In the genomic region with DNA sequence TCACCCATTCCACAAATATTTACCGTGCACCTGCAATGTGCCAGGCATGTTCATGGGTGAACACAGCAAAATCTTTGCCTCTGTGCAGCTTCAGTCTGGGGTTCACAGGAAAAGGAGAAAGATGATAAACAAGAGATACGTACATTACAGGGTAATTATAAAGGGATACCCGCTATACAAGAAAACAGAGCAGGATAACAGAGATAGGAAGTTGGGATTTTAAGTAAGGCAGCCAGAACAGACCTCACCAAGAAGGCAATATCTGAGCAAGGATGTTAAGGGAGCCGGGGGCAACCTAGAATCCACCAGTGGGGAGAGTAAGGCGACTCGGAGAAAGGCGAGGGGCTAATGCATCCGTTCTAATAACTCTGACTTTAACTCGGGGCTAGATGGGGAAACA, we compare ENCODE assay signal across 8 cellular contexts. TPM values are rescaled to one million over a fixed set of nuclear protein-coding genes. Genes with fewer than 3 reads are reported as not detected.
DNase-seq lines count a peak whose midpoint lies in the region; ATAC-seq, FAIRE-seq and TF ChIP-seq lines count a peak whose summit lies in the region.

No MANE protein-coding gene starts in this region.

- H2AFZ ChIP-seq in endothelial cell of umbilical vein (ENCODE audit: low read depth, low read length) = peak overlapping the region; percentile 63

- no peaks in the 10 kb centered on the region for H3K9me1 ChIP-seq in endothelial cell of umbilical vein (replicated peaks; ENCODE audit: control insufficient read depth, extremely low read depth, insufficient read depth, low read length)

- H3K36me3 ChIP-seq in Peyer's patch = no peaks in the 10 kb centered on the region
- H3K36me3 ChIP-seq in endothelial cell of umbilical vein (ENCODE audit: control insufficient read depth in 2 of 2, extremely low read depth in 1 of 2, insufficient read depth in 2 of 2, low read length in 2 of 2) = no peaks in the 10 kb centered on the region

- H3K4me2 ChIP-seq in endothelial cell of umbilical vein (ENCODE audit: insufficient read depth, low read length) = peak overlapping the region; percentile 81

- peaks cover 9% of the 10 kb centered on the region for H4K20me1 ChIP-seq in endothelial cell of umbilical vein (replicated peaks; ENCODE audit: control insufficient read depth, extremely low read depth, insufficient read depth, low read length)

- peaks cover 41% of the 10 kb centered on the region for H3K79me2 ChIP-seq in endothelial cell of umbilical vein (ENCODE audit: control insufficient read depth, insufficient read depth, low read length)

- no peak for TF ChIP-seq CTCF in AG04449 (IDR thresholded peaks at IDR 0.05; ENCODE audit: insufficient read depth, low read length, missing control alignments)
- no peak for TF ChIP-seq CTCF in Peyer's patch (IDR thresholded peaks at IDR 0.05)
- no peak for TF ChIP-seq CTCF in endothelial cell of umbilical vein (IDR thresholded peaks at IDR 0.05; ENCODE audit: extremely low read depth in 1 of 2, insufficient read depth in 1 of 2, low read depth in 1 of 2, low read length in 2 of 2)

- DNase-seq in AG04449 (ENCODE audit: low read depth, low spot score) (no peak), Peyer's patch (no peak), endothelial cell of umbilical vein (ENCODE audit: low read depth, low spot score) (no peak), pons (ENCODE audit: low spot score) (peak; percentile 19), HEK293T (ENCODE audit: extremely low spot score) (no peak), NCI-H1092 (lab: John Stamatoyannopoulos, UW) (no peak), NCI-H2227 (lab: John Stamatoyannopoulos, UW; ENCODE audit: unreplicated experiment) (no peak)

- FAIRE-seq in endothelial cell of umbilical vein (lab: Jason Lieb, UNC) = no peak

- intact Hi-C loops in endothelial cell of umbilical vein (cut with micrococcal nuclease) = loop anchor here (1.0 to 10.0 kb wide), 4 partner anchors 207 to 1823 kb away; a partner anchor contains a TSS

- dilution Hi-C loops in endothelial cell of umbilical vein (cut with MboI; ENCODE audit: extremely low pct_ligation_motif_present, low sequenced_read_pairs) = no loop called here

- POLR2A ChIA-PET in AG04449 (lab: Yijun Ruan, JAX) = interaction anchor here (3.2 kb wide), 1 partner anchor 31 kb away, joined by 11 read pairs; no protein-coding TSS in a partner anchor
- POLR2A ChIA-PET in endothelial cell of umbilical vein (lab: Charles Lee) = interaction anchor here (0.6 kb wide), 1 partner anchor 1774 kb away, joined by 3 read pairs; no protein-coding TSS in a partner anchor
- POLR2A ChIA-PET in HEK293T (lab: Yijun Ruan, JAX) = no interaction called here

- peaks cover 0 to 34% (median 8%) of the 10 kb centered on the region in 4 donors for H3K4me1 ChIP-seq in Peyer's patch
- peaks cover 14% of the 10 kb centered on the region for H3K4me1 ChIP-seq in endothelial cell of umbilical vein (ENCODE audit: control insufficient read depth, extremely low read depth, insufficient read depth, low read length)

- no peak for TF ChIP-seq POLR2A in Peyer's patch (IDR thresholded peaks at IDR 0.05)
- no peak for TF ChIP-seq POLR2A in endothelial cell of umbilical vein (IDR thresholded peaks at IDR 0.05; ENCODE audit: low read depth, low read length)

- H3K4me3 ChIP-seq in AG04449 (ENCODE audit: low read depth, low read length) = peak overlapping the region; percentile 61
- peak overlapping the region; percentile 89 to 100 (median 98) for H3K4me3 ChIP-seq in Peyer's patch
- peak overlapping the region; percentile 47 to 77 (median 51) for H3K4me3 ChIP-seq in endothelial cell of umbilical vein (replicated peaks in 1 of 3; ENCODE audit: insufficient read depth in 1 of 3, low read depth in 1 of 3, low read length in 3 of 3)

- H3K9ac ChIP-seq in endothelial cell of umbilical vein (replicated peaks; ENCODE audit: extremely low read depth, insufficient read depth, low read length) = peak overlapping the region; percentile 68

- TSS peak; percentile 51 for BruUV-seq in endothelial cell of umbilical vein (replicated peaks; lab: Mats Ljungman, UMichigan)

- H3K9me3 ChIP-seq in Peyer's patch (no peaks in the 10 kb centered on the region), endothelial cell of umbilical vein (replicated peaks; ENCODE audit: control insufficient read depth, insufficient read depth, low read length) (no peaks in the 10 kb centered on the region)

- CTCF ChIA-PET in AG04449 (lab: Yijun Ruan, JAX) (interaction anchor here (1.2 kb wide), 1 partner anchor 99 kb away, joined by 3 read pairs; no protein-coding TSS in a partner anchor), endothelial cell of umbilical vein (lab: Charles Lee) (interaction anchor here (1.0 to 1.3 kb wide), 3 partner anchors 12 to 60 kb away, joined by 3 to 6 read pairs (median 4); no protein-coding TSS in a partner anchor), HEK293T (lab: Yijun Ruan, JAX) (no interaction called here)

- H3K27me3 ChIP-seq in Peyer's patch (no peaks in the 10 kb centered on the region), endothelial cell of umbilical vein (ENCODE audit: control insufficient read depth in 2 of 2, insufficient read depth in 2 of 2, low read length in 2 of 2) (no peaks in the 10 kb centered on the region)

- peak; percentile 6 for ATAC-seq in GM21526 (IDR thresholded peaks at IDR 0.05; ENCODE audit: low FRiP score, unreplicated experiment)

- H3K27ac ChIP-seq in Peyer's patch (peak overlapping the region; percentile 70 to 99 (median 86)), endothelial cell of umbilical vein (ENCODE audit: insufficient read depth, low read depth, low read length) (peak overlapping the region; percentile 34)

TF ChIP-seq in endothelial cell of umbilical vein, 7 proteins besides CTCF, POLR2A, EP300 and RAD21:
- TF ChIP-seq EZH2 (IDR thresholded peaks at IDR 0.05; ENCODE audit: borderline replicate concordance, low read depth, low read length, severe bottlenecking) (no peak), GATA2 (IDR thresholded peaks at IDR 0.05; ENCODE audit: insufficient read depth, insufficient read length, low read depth, low read length) (no peak), FOS (IDR thresholded peaks at IDR 0.05; ENCODE audit: borderline replicate concordance, insufficient read depth, low read length) (no peak), JUN (IDR thresholded peaks at IDR 0.05; ENCODE audit: borderline replicate concordance, insufficient read depth, insufficient read length, low read depth) (no peak), POLR2AphosphoS5 (IDR thresholded peaks at IDR 0.05; ENCODE audit: insufficient read depth, low read depth, low read length) (no peak), MYC (IDR thresholded peaks at IDR 0.05; ENCODE audit: low read depth, low read length) (no peak)
- TF ChIP-seq, protein P1, sequence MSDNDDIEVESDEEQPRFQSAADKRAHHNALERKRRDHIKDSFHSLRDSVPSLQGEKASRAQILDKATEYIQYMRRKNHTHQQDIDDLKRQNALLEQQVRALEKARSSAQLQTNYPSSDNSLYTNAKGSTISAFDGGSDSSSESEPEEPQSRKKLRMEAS (IDR thresholded peaks at IDR 0.05; ENCODE audit: insufficient read depth, insufficient read length) = no peak

TF ChIP-seq in HEK293T, 16 proteins besides CTCF, POLR2A, EP300 and RAD21:
- TF ChIP-seq L3MBTL2 (conservative IDR thresholded peaks at IDR 0.05) (no peak), TARDBP (IDR thresholded peaks at IDR 0.05) (no peak), SUZ12 (IDR thresholded peaks at IDR 0.05) (no peak), FOXA1 (IDR thresholded peaks at IDR 0.05) (no peak), ELF4 (IDR thresholded peaks at IDR 0.05) (no peak)

RNA-seq across cellular contexts. Expression of a gene that starts 0.8 kb away (rescaled TPM):
- total RNA-seq in Peyer's patch (10 to 100 TPM; 45.7 to 57.4 (median 50.5) TPM), endothelial cell of umbilical vein (100 and 102 TPM in 2 replicates)
- polyA plus RNA-seq in endothelial cell of umbilical vein = 49.6 and 63.8 TPM in 2 replicates
- polyA plus RNA-seq in endothelial cell of umbilical vein (2011; cell fraction: cytosol; rRNA removed) = 87.9 and 113 TPM in 2 replicates
- polyA plus RNA-seq in endothelial cell of umbilical vein (2011; cell fraction: nucleus; rRNA removed) = 39.4 and 43.7 TPM in 2 replicates
- 64.4 and 92.0 TPM in 2 replicates for polyA plus RNA-seq in endothelial cell of umbilical vein (2012)
- 73.9 and 101 TPM in 2 replicates for polyA minus RNA-seq in endothelial cell of umbilical vein
- polyA minus RNA-seq in endothelial cell of umbilical vein (2011; cell fraction: cytosol; rRNA and poly(A)+ RNA removed) = 132 TPM
- 36.1 and 40.6 TPM in 2 replicates for polyA minus RNA-seq in endothelial cell of umbilical vein (2011; cell fraction: nucleus; rRNA and poly(A)+ RNA removed)
